ENCODE assay signal across 27 cellular contexts in the genomic region with DNA sequence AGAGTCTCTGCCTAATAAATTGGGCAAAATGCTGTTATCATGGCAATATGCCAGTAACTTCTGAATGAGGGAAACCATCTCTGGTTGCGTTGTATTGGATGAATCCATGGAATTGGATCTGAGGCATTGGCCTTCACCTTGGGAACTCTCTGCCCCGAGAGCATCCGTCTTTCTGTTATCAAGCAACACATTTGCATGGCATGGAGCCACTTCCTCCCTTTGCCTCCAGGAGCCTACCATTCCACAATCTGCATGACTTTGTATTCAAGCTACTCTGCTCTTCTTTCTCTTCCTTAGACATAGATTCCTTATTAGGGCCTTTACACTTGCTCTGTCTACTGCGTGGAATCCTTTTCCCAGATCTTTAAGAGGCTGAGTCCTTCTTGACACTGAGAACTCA.
"Had no signal": no experiment of that assay in that cellular context is flagged by ENCODE, and none has a peak within 500 bp of the region (broad histone marks: within the 10 kb centered on the region; RNA-seq: fewer than 3 reads in every experiment).

No MANE protein-coding gene starts in this region.

- H3K4me3 Mint-ChIP-seq: activated CD4-positive, alpha-beta T cell treated with anti-CD3 and anti-CD28 coated beads for 36 hours; activated naive CD8-positive, alpha-beta T cell; activated T-cell treated with anti-CD3 and anti-CD28 coated beads, Interleukin-2, amount 50 U/mL, for 4 hours; central memory CD8-positive, alpha-beta T cell; memory B cell; nephron; T-helper 17 cell had no signal

- H3K36me3 ChIP-seq: right atrium auricular region, upper lobe of left lung had no signal

- H3K27ac Mint-ChIP-seq: activated CD4-positive, alpha-beta T cell treated with anti-CD3 and anti-CD28 coated beads for 36 hours; activated naive CD8-positive, alpha-beta T cell; activated T-helper 2 cell treated with anti-CD3 and anti-CD28 coated beads, Interferon-gamma antibody, Interleukin-2, Interleukin-4, amounts not matched to agents 10 μg/mL and 5 μg/mL and 100 μg/mL, durations not matched to agents 14 hours and 24 hours and 36 hours; memory B cell; nephron; T-helper 17 cell had no signal

- H3K79me2 ChIP-seq: hepatocyte had no signal

- FAIRE-seq: astrocyte, colon, endothelial cell of umbilical vein, frontal cortex, keratinocyte, pancreas had no signal

- H3K4me2 ChIP-seq: hepatocyte had no signal

- DNase-seq: activated CD4-positive, alpha-beta T cell treated with anti-CD3 and anti-CD28 coated beads for 36 hours; activated CD4-positive, alpha-beta T cell treated with anti-CD3 and anti-CD28 coated beads, Interleukin-2, amount 50 U/mL, for 48 hours; activated CD8-positive, alpha-beta memory T cell treated with anti-CD3 and anti-CD28 coated beads, Interleukin-2, amount 50 U/mL, for 48 hours; activated naive CD4-positive, alpha-beta T cell; activated T-cell treated with anti-CD3 and anti-CD28 coated beads, Interleukin-2, amount 50 U/mL, for 4 hours; effector memory CD4-positive, alpha-beta T cell; glutamatergic neuron; left colon; pancreas; psoas muscle; stimulated activated CD4-positive, alpha-beta T cell treated with anti-CD3 and anti-CD28 coated beads, Interleukin-4, amount 100 ng/mL, for 4 hours; stimulated activated naive CD8-positive, alpha-beta T cell treated with anti-CD3 and anti-CD28 coated beads, Interleukin-15, Interleukin-2, amounts not matched to agents 100 U/mL and 50 U/mL, for 24 hours; T-helper 17 cell; upper lobe of left lung had no signal

- H3K4me3 ChIP-seq: hepatocyte, pancreas, psoas muscle, right atrium auricular region, upper lobe of left lung had no signal

- ATAC-seq: activated CD4-positive, alpha-beta T cell treated with anti-CD3 and anti-CD28 coated beads for 36 hours; activated T-cell treated with anti-CD3 and anti-CD28 coated beads, Interleukin-2, amount 50 U/mL, for 4 hours; esophagus mucosa; left colon; pancreas; psoas muscle; stimulated activated naive CD8-positive, alpha-beta T cell treated with anti-CD3 and anti-CD28 coated beads, Interleukin-15, Interleukin-2, amounts not matched to agents 100 U/mL and 50 U/mL, for 24 hours; T-helper 17 cell had no signal

- H2AFZ ChIP-seq: hepatocyte had no signal

- H3K9me3 Mint-ChIP-seq: activated T-cell treated with anti-CD3 and anti-CD28 coated beads, Interleukin-2, amount 50 U/mL, for 4 hours; activated T-helper 2 cell treated with anti-CD3 and anti-CD28 coated beads, Interferon-gamma antibody, Interleukin-2, Interleukin-4, amounts not matched to agents 10 μg/mL and 5 μg/mL and 100 μg/mL, durations not matched to agents 14 hours and 24 hours and 36 hours; central memory CD8-positive, alpha-beta T cell; memory B cell; nephron had no signal

- H3K4me1 Mint-ChIP-seq: activated CD4-positive, alpha-beta T cell treated with anti-CD3 and anti-CD28 coated beads for 36 hours; memory B cell; nephron had no signal

- H3K27me3 Mint-ChIP-seq: activated CD4-positive, alpha-beta T cell treated with anti-CD3 and anti-CD28 coated beads for 36 hours; activated naive CD8-positive, alpha-beta T cell; central memory CD8-positive, alpha-beta T cell; memory B cell; T-helper 17 cell had no signal

- H3K27me3 ChIP-seq: hepatocyte, pancreas, right atrium auricular region, upper lobe of left lung had no signal

- H3K27ac ChIP-seq: hepatocyte, pancreas, psoas muscle, right atrium auricular region, upper lobe of left lung had no signal

- H3K4me1 ChIP-seq: pancreas, upper lobe of left lung had no signal

- H3K9me3 ChIP-seq: pancreas, psoas muscle, right atrium auricular region, upper lobe of left lung had no signal
